ENCODE assay signal across 22 cellular contexts in the genomic region with DNA sequence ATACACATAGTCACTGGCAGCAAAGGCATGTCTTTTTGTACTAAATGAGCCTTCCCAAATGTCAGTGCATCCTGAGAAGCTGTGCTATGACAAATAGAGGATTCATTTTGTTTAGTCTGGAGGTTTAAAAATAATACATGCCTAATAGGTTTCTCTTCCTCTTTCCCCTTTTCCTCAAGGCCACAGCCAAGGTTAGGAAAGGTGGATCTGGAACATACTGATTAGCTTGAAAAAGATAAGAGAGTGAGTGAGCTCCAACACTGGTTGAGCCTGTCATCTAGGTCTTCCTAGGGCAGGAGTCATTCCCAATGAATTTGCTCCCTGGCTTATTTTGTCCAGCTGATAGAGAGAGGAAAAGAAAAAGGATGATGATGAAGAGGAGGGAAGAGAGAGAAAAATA.
"Had no signal": no experiment of that assay in that cellular context is flagged by ENCODE, and none has a peak within 500 bp of the region (broad histone marks: within the 10 kb centered on the region; RNA-seq: fewer than 3 reads in every experiment).

No MANE protein-coding gene starts in this region.

- H3K36me3 ChIP-seq: ascending aorta, esophagus muscularis mucosa, gastroesophageal sphincter, heart right ventricle, prostate gland, right atrium auricular region, tibial artery had no signal

- H3K27ac ChIP-seq: ascending aorta, esophagus muscularis mucosa, gastroesophageal sphincter, prostate gland, right atrium auricular region, tibial artery had no signal

- H3K27me3 ChIP-seq: ascending aorta, right atrium auricular region, tibial artery had no signal

- DNase-seq: activated CD4-positive, alpha-beta T cell treated with anti-CD3 and anti-CD28 coated beads for 48 hours; activated CD4-positive, CD25-positive, alpha-beta regulatory T cell; activated CD8-positive, alpha-beta T cell treated with anti-CD3 and anti-CD28 coated beads, Interleukin-2, amount 10 ng/mL, durations not matched to agents 7 days and 5 days; activated gamma-delta T cell; activated T-cell treated with anti-CD3 and anti-CD28 coated beads, Interleukin-2, amount 50 U/mL, for 4 hours; cerebellar nuclear complex; cortex of kidney; heart right ventricle; kidney glomerular epithelial cell; stimulated activated CD4-positive, alpha-beta T cell treated with anti-CD3 and anti-CD28 coated beads, Interleukin-12 subunit alpha, Interleukin-12 subunit beta, amount 100 ng/mL, for 4 hours; stimulated activated CD4-positive, alpha-beta T cell treated with anti-CD3 and anti-CD28 coated beads, Interleukin-1b, Interleukin-23, amount 100 ng/mL, for 48 hours; stimulated activated CD8-positive, alpha-beta memory T cell treated with anti-CD3 and anti-CD28 coated beads, Interleukin-4, amount 100 ng/mL, for 48 hours; stimulated activated naive CD4-positive, alpha-beta T cell treated with Interleukin-2 at 50 U/mL for 16 hours; T-helper 9 cell; tibial artery had no signal

- H3K4me3 ChIP-seq: ascending aorta, esophagus muscularis mucosa, gastroesophageal sphincter, heart right ventricle, prostate gland, right atrium auricular region, tibial artery had no signal

- H3K9me3 ChIP-seq: ascending aorta, esophagus muscularis mucosa, gastroesophageal sphincter, heart right ventricle, prostate gland, right atrium auricular region, tibial artery had no signal

- ATAC-seq: activated CD8-positive, alpha-beta T cell treated with anti-CD3 and anti-CD28 coated beads, Interleukin-2, amount 10 ng/mL, durations not matched to agents 7 days and 5 days; activated T-cell treated with anti-CD3 and anti-CD28 coated beads, Interleukin-2, amount 50 U/mL, for 4 hours; gastroesophageal sphincter; heart right ventricle had no signal

- H3K36me3 Mint-ChIP-seq: activated naive CD4-positive, alpha-beta T cell treated with anti-CD3 and anti-CD28 coated beads, Interleukin-2, amount 50 U/mL, for 24 hours had no signal

- H3K27ac Mint-ChIP-seq: activated naive CD4-positive, alpha-beta T cell treated with anti-CD3 and anti-CD28 coated beads, Interleukin-2, amount 50 U/mL, for 24 hours; memory B cell had no signal

- H3K4me3 Mint-ChIP-seq: activated naive CD4-positive, alpha-beta T cell treated with anti-CD3 and anti-CD28 coated beads, Interleukin-2, amount 50 U/mL, for 24 hours; activated T-cell treated with anti-CD3 and anti-CD28 coated beads, Interleukin-2, amount 50 U/mL, for 4 hours; memory B cell had no signal

- H3K4me1 ChIP-seq: ascending aorta, gastroesophageal sphincter, prostate gland, right atrium auricular region, tibial artery had no signal

- H3K27me3 Mint-ChIP-seq: activated naive CD4-positive, alpha-beta T cell treated with anti-CD3 and anti-CD28 coated beads, Interleukin-2, amount 50 U/mL, for 24 hours; memory B cell had no signal
